In genomic region chr17:50864747-50865059, GRCh38 we compare ENCODE assay signal across 8 cellular contexts. TPM values are rescaled to one million over a fixed set of nuclear protein-coding genes. Genes with fewer than 3 reads are reported as not detected.
DNase-seq lines count a peak whose midpoint lies in the region; ATAC-seq, FAIRE-seq and TF ChIP-seq lines count a peak whose summit lies in the region.

No MANE protein-coding gene starts in this region.

- peaks cover 70% of the 10 kb centered on the region for H3K36me3 Mint-ChIP-seq in Caco-2 (ENCODE audit: insufficient read depth, unreplicated experiment)

- peak overlapping the region; percentile 96 for H3K4me3 ChIP-seq in Caco-2 (ENCODE audit: low read depth, low read length)
- H3K4me3 ChIP-seq in epithelial cell of esophagus (ENCODE audit: low read length) = peak overlapping the region; percentile 98
- H3K4me3 ChIP-seq in pancreas = peak overlapping the region; percentile 87 to 99 (median 96)

- no peak for DNase-seq in Caco-2
- peak; percentile 57 for DNase-seq in RKO (ENCODE audit: low spot score)
- no peak for DNase-seq in epithelial cell of esophagus (ENCODE audit: low read depth)
- no peak for DNase-seq in pancreas
- DNase-seq in DMS114 treated with DMSO at 0.1 percent for 48 hours (lab: John Stamatoyannopoulos, UW; ENCODE audit: unreplicated experiment) = no peak
- no peak for DNase-seq in activated gamma-delta T cell (lab: John Stamatoyannopoulos, UW)
- no peak for DNase-seq in retina
- no peak for DNase-seq in D721Med (ENCODE audit: insufficient read length, low spot score)

- H3K4me1 Mint-ChIP-seq in Caco-2 (ENCODE audit: low read depth, unreplicated experiment) = peaks cover 23% of the 10 kb centered on the region

- H3K27ac ChIP-seq in pancreas = peak overlapping the region; percentile 99 to 100 (median 100)

- H3K9me3 Mint-ChIP-seq in Caco-2 (ENCODE audit: unreplicated experiment) = no peaks in the 10 kb centered on the region

- peak overlapping the region; percentile 79 for H3K4me3 Mint-ChIP-seq in Caco-2 (ENCODE audit: unreplicated experiment)

- H3K27me3 ChIP-seq in Caco-2 (replicated peaks; ENCODE audit: control insufficient read depth, insufficient read depth, low read length) (no peaks in the 10 kb centered on the region), pancreas (no peaks in the 10 kb centered on the region)

- BruUV-seq in Caco-2 (replicated peaks; lab: Mats Ljungman, UMichigan) = TSS peak; percentile 27

- POLR2A ChIA-PET in Caco-2 (lab: Charles Lee) = interaction anchor here (1.3 to 5.6 kb wide), 11 partner anchors 12 to 91 kb away, joined by 3 to 296 read pairs (median 28); no protein-coding TSS in a partner anchor

- 2 to 3% methylated on average over 6 of the region's 6 CpGs for WGBS in pancreas, 2 donors

- peak overlapping the region; percentile 89 for H3K27ac Mint-ChIP-seq in Caco-2 (ENCODE audit: unreplicated experiment)

- H3K27me3 Mint-ChIP-seq in Caco-2 (ENCODE audit: insufficient read depth, unreplicated experiment) = no peaks in the 10 kb centered on the region

- ATAC-seq in pancreas = no peak

- CTCF ChIA-PET in Caco-2 (lab: Charles Lee) = interaction anchor here (1.1 to 4.0 kb wide), 5 partner anchors 12 to 101 kb away, joined by 3 to 40 read pairs (median 4); no protein-coding TSS in a partner anchor

- peaks cover 15% of the 10 kb centered on the region for H3K4me1 ChIP-seq in Caco-2
- peaks cover 15 to 33% (median 19%) of the 10 kb centered on the region in 3 donors for H3K4me1 ChIP-seq in pancreas

- H3K36me3 ChIP-seq in Caco-2 (ENCODE audit: control insufficient read depth, insufficient read depth, low read length) (peaks cover 7% of the 10 kb centered on the region), pancreas (peaks cover 0 to 29% (median 15%) of the 10 kb centered on the region in 3 donors)

- intact Hi-C loops in Caco-2 (cut with micrococcal nuclease; ENCODE audit: unreplicated experiment) (loop anchor here (5.0 kb wide), 2 partner anchors 288 to 303 kb away; partner anchors contain the start of genes NME1 and NME2), pancreas (cut with DNase I) (loop anchor here in 2 of 3 donors (5.0 to 10.0 kb wide), 2 partner anchors 38 to 50 kb away; no protein-coding TSS in a partner anchor)

- H3K9me3 ChIP-seq in Caco-2 (no peaks in the 10 kb centered on the region), pancreas (no peaks in the 10 kb centered on the region)

- FAIRE-seq in pancreas (lab: Jason Lieb, UNC) (no peak), D721Med (lab: Jason Lieb, UNC) (no peak)

- TF ChIP-seq CTCF in Caco-2 (IDR thresholded peaks at IDR 0.05; ENCODE audit: insufficient read depth in 1 of 2, low read depth in 1 of 2, low read length in 1 of 2, severe bottlenecking in 1 of 2, unreplicated experiment in 1 of 2) (no peak), epithelial cell of esophagus (IDR thresholded peaks at IDR 0.05; ENCODE audit: insufficient read depth, low read depth, low read length, missing control alignments) (no peak), pancreas (IDR thresholded peaks at IDR 0.05) (no peak), D721Med (IDR thresholded peaks at IDR 0.05; ENCODE audit: insufficient read depth, missing control alignments) (no peak)

RNA-seq across cellular contexts. Expression of gene TOB1, which starts 1.5 kb away (rescaled TPM):
- 114 TPM in 2 replicates for total RNA-seq in Caco-2 (2022)
- 100 to 1,000 TPM in 3 of 6 donors, 10 to 100 TPM in 3; 65.9 to 157 (median 99.0) TPM for total RNA-seq in pancreas
- polyA plus RNA-seq in pancreas = 10 to 100 TPM; 33.1 to 45.8 TPM

RNA-seq across cellular contexts. Expression of gene WFIKKN2, which starts 29.3 kb away (rescaled TPM):
- total RNA-seq in Caco-2 (2022) = not detected in 2 replicates
- under 1 TPM; 0.09 to 0.19 (median 0.13) TPM for total RNA-seq in pancreas
- under 1 TPM; 0.15 to 0.45 TPM for polyA plus RNA-seq in pancreas
